11 cellular contexts compared by ENCODE assay signal in the genomic region with DNA sequence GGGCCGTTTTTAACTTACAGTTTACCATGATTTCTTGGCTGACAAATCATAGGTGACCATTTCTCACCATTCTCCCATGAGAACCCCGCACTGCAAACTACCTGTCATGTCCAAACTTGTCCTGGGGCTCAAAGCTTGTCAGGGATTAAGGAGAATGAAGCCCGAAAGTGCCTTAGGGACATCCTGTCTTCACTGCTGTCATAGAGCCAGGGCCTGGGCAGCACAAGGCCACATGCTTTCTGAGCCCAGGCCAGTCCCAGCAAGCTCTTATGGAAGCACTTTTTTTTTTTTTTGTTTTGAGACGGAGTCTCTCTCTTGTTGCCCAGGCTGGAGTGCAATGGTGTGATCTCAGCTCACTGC. TPM values are rescaled to one million over a fixed set of nuclear protein-coding genes. Genes with fewer than 3 reads are reported as not detected.
DNase-seq lines count a peak whose midpoint lies in the region; ATAC-seq, FAIRE-seq and TF ChIP-seq lines count a peak whose summit lies in the region.
"Had no signal": no experiment of that assay in that cellular context is flagged by ENCODE, and none has a peak within 500 bp of the region (broad histone marks: within the 10 kb centered on the region; RNA-seq: fewer than 3 reads in every experiment).

No MANE protein-coding gene starts in this region.

- H3K79me2 ChIP-seq in astrocyte (ENCODE audit: insufficient read depth, low read length): peaks cover 82% of the 10 kb centered on the region

- H3K4me1 ChIP-seq in astrocyte (ENCODE audit: insufficient read depth, low read length): peaks cover 8% of the 10 kb centered on the region
- H3K4me1 ChIP-seq: pancreas had no signal

- H3K27me3 Mint-ChIP-seq in astrocyte (ENCODE audit: low read depth, unreplicated experiment) (no peaks in the 10 kb centered on the region), memory B cell (no peaks in the 10 kb centered on the region)

- H4K20me1 ChIP-seq in astrocyte (ENCODE audit: insufficient read depth, low read length): peaks cover 81% of the 10 kb centered on the region

- no peak for DNase-seq in GM12891 (ENCODE audit: insufficient read length, low spot score)
- no peak for DNase-seq in astrocyte (ENCODE audit: low read depth)
- DNase-seq in memory B cell (ENCODE audit: low spot score in 2 of 2): no peak
- DNase-seq in KG1 (lab: John Stamatoyannopoulos, UW): no peak
- no peak for DNase-seq in mesenteric fat pad (ENCODE audit: low spot score)
- DNase-seq: NCI-H1694, pancreas had no signal

- FAIRE-seq in GM12891 (lab: Jason Lieb, UNC): peak; percentile 20
- no peak for FAIRE-seq in astrocyte (lab: Jason Lieb, UNC)
- FAIRE-seq: pancreas had no signal

- peak overlapping the region; percentile 48 for H3K4me2 ChIP-seq in astrocyte (ENCODE audit: low read length)

- no peaks in the 10 kb centered on the region for H3K9me3 ChIP-seq in astrocyte (ENCODE audit: insufficient read depth, low read depth, low read length)
- H3K9me3 ChIP-seq: pancreas had no signal

- H3K4me3 ChIP-seq in astrocyte (ENCODE audit: insufficient read depth, low read depth, low read length): no peak overlapping the region
- H3K4me3 ChIP-seq: pancreas had no signal

- H3K9ac ChIP-seq in astrocyte (ENCODE audit: low read length): no peak overlapping the region

- no peak overlapping the region for H2AFZ ChIP-seq in astrocyte (ENCODE audit: low read depth, low read length)

- peak overlapping the region; percentile 28; the same call in 1 of the 2 replicates for H3K27ac ChIP-seq in 22Rv1
- H3K27ac ChIP-seq in astrocyte (ENCODE audit: low read depth, low read length): no peak overlapping the region
- H3K27ac ChIP-seq: pancreas had no signal

- peaks cover 6% of the 10 kb centered on the region for H3K36me3 ChIP-seq in astrocyte (ENCODE audit: insufficient read depth, low read length)

- no peaks in the 10 kb centered on the region for H3K27me3 ChIP-seq in astrocyte (ENCODE audit: insufficient read depth, low read length)
- H3K27me3 ChIP-seq: pancreas had no signal

- TF ChIP-seq CTCF in 22Rv1 (IDR thresholded peaks at IDR 0.05) (no peak), astrocyte (IDR thresholded peaks at IDR 0.05; ENCODE audit: insufficient read depth, low read depth, low read length) (no peak)

- H3K4me1 Mint-ChIP-seq in astrocyte (ENCODE audit: low read depth, unreplicated experiment) (peaks cover 19% of the 10 kb centered on the region), memory B cell (peaks cover 51% of the 10 kb centered on the region)

- H3K36me3 Mint-ChIP-seq in astrocyte (ENCODE audit: low read depth, unreplicated experiment) (peaks cover 10% of the 10 kb centered on the region), memory B cell (peaks cover 17% of the 10 kb centered on the region)

- no peak for TF ChIP-seq POLR2A in GM12891 (IDR thresholded peaks at IDR 0.05; ENCODE audit: low read depth, low read length)

- H3K4me3 Mint-ChIP-seq in astrocyte (ENCODE audit: unreplicated experiment) (no peak overlapping the region), memory B cell (no peak overlapping the region)

- no peaks in the 10 kb centered on the region for H3K9me3 Mint-ChIP-seq in astrocyte (ENCODE audit: unreplicated experiment)
- H3K9me3 Mint-ChIP-seq in memory B cell: no peaks in the 10 kb centered on the region

- ATAC-seq in memory B cell (ENCODE audit: low read depth) (no peak), GM18517 (IDR thresholded peaks at IDR 0.05; ENCODE audit: unreplicated experiment) (no peak), HG03565 (IDR thresholded peaks at IDR 0.05; ENCODE audit: unreplicated experiment) (no peak)

- H3K27ac Mint-ChIP-seq in astrocyte (ENCODE audit: unreplicated experiment) (no peak overlapping the region), memory B cell (peak overlapping the region; percentile 78)

TF ChIP-seq in GM12891, 5 proteins besides CTCF, POLR2A, EP300 and RAD21:
- TF ChIP-seq PAX5 (IDR thresholded peaks at IDR 0.05; ENCODE audit: insufficient read depth, low read length, severe bottlenecking) (no peak), SPI1 (IDR thresholded peaks at IDR 0.05; ENCODE audit: low read depth, low read length) (no peak), POLR2AphosphoS5 (IDR thresholded peaks at IDR 0.05; ENCODE audit: low read depth, low read length) (no peak), POU2F2 (IDR thresholded peaks at IDR 0.05; ENCODE audit: low read depth, low read length) (no peak), TAF1 (IDR thresholded peaks at IDR 0.05; ENCODE audit: low read depth, low read length) (no peak)

RNA-seq across cellular contexts. Expression of gene CCM2, which starts 33.9 kb away (rescaled TPM):
- polyA plus RNA-seq in GM12891 (2012; ENCODE audit: low read depth, missing spikeins): 64.9 TPM
- total RNA-seq in astrocyte (57.6 and 62.0 TPM in 2 replicates), mesenteric fat pad (53.2 TPM)

RNA-seq across cellular contexts. Expression of gene NACAD, which starts 54.9 kb away (rescaled TPM):
- 0.03 TPM for polyA plus RNA-seq in GM12891 (2012; ENCODE audit: low read depth, missing spikeins)
- 18.3 and 21.6 TPM in 2 replicates for total RNA-seq in astrocyte
- total RNA-seq in mesenteric fat pad: 6.2 TPM
- total RNA-seq: T-helper 1 cell treated with Interleukin-12 subunit alpha and Interleukin-12 subunit beta and Interleukin-4 antibody, amounts not matched to agents 30 ng/mL and 1 ng/mL, for 36 hours had no signal

RNA-seq across cellular contexts. Expression of gene MYO1G, which starts 55.1 kb away (rescaled TPM):
- 203 TPM for polyA plus RNA-seq in GM12891 (2012; ENCODE audit: low read depth, missing spikeins)
- 0.11 and 0.19 TPM in 2 replicates for total RNA-seq in astrocyte
- total RNA-seq in mesenteric fat pad: 8.7 TPM
